8 cellular contexts compared by ENCODE assay signal in genomic region chr22:24247564-24248344, GRCh38. TPM values are rescaled to one million over a fixed set of nuclear protein-coding genes. Genes with fewer than 3 reads are reported as not detected.
DNase-seq lines count a peak whose midpoint lies in the region; ATAC-seq and TF ChIP-seq lines count a peak whose summit lies in the region.

No MANE protein-coding gene starts in this region.

- peak; percentile 70 for TF ChIP-seq EP300 in ovary (IDR thresholded peaks at IDR 0.05)

- H3K4me3 Mint-ChIP-seq in Caco-2 (ENCODE audit: unreplicated experiment), result no peak overlapping the region
- H3K4me3 Mint-ChIP-seq in activated naive CD8-positive, alpha-beta T cell treated with anti-CD3 and anti-CD28 coated beads for 36 hours, result no peak overlapping the region
- H3K4me3 Mint-ChIP-seq in glutamatergic neuron (ENCODE audit: unreplicated experiment), result peak overlapping the region; percentile 11

- H3K4me3 ChIP-seq in Caco-2 (ENCODE audit: low read depth, low read length) (no peak overlapping the region), RWPE2 (ENCODE audit: severe bottlenecking) (no peak overlapping the region), ovary (no peak overlapping the region), uterus (no peak overlapping the region)

- H3K27ac ChIP-seq in RWPE2 (ENCODE audit: poor library complexity, severe bottlenecking) (peak overlapping the region; percentile 58), ovary (peak overlapping the region; percentile 0 to 93), uterus (peak overlapping the region; percentile 85 to 91)

- H3K9me3 Mint-ChIP-seq in Caco-2 (ENCODE audit: unreplicated experiment) (no peaks in the 10 kb centered on the region), glutamatergic neuron (ENCODE audit: unreplicated experiment) (peaks cover 15% of the 10 kb centered on the region)
- no peaks in the 10 kb centered on the region for H3K9me3 Mint-ChIP-seq in activated naive CD8-positive, alpha-beta T cell treated with anti-CD3 and anti-CD28 coated beads for 36 hours

- H3K4me1 Mint-ChIP-seq in Caco-2 (ENCODE audit: low read depth, unreplicated experiment) (peaks cover 13% of the 10 kb centered on the region), glutamatergic neuron (ENCODE audit: low read depth, unreplicated experiment) (peaks cover 13% of the 10 kb centered on the region)
- H3K4me1 Mint-ChIP-seq in activated naive CD8-positive, alpha-beta T cell treated with anti-CD3 and anti-CD28 coated beads for 36 hours, result peaks cover 17% of the 10 kb centered on the region

- DNase-seq in Caco-2 (peak; percentile 85 to 88), HK-2 (ENCODE audit: unreplicated experiment) (peak; percentile 79), RWPE2 (ENCODE audit: low spot score) (peak; percentile 89), glutamatergic neuron (peak; percentile 87), ovary (peak; percentile 94 to 97 (median 96)), uterus (peak; percentile 96 to 97)
- DNase-seq in activated naive CD8-positive, alpha-beta T cell treated with anti-CD3 and anti-CD28 coated beads for 36 hours, result peak; percentile 54

- CTCF ChIA-PET in Caco-2 (lab: Charles Lee), result interaction anchor here (0.6 to 1.4 kb wide), 10 partner anchors 23 to 115 kb away, joined by 3 to 51 read pairs (median 4); partner anchors contain the start of gene SUSD2

- ATAC-seq in RWPE2 (ENCODE audit: low read depth), result peak; percentile 99
- no peak for ATAC-seq in GM18502 (IDR thresholded peaks at IDR 0.05; ENCODE audit: poor library complexity, unreplicated experiment)

- POLR2A ChIA-PET in Caco-2 (lab: Charles Lee), result interaction anchor here (0.6 kb wide), 1 partner anchor 52 kb away, joined by 3 read pairs; no protein-coding TSS in a partner anchor

- H3K27me3 ChIP-seq in Caco-2 (replicated peaks; ENCODE audit: control insufficient read depth, insufficient read depth, low read length) (no peaks in the 10 kb centered on the region), RWPE2 (ENCODE audit: insufficient read depth, poor library complexity, severe bottlenecking) (no peaks in the 10 kb centered on the region), ovary (no peaks in the 10 kb centered on the region), uterus (no peaks in the 10 kb centered on the region)

- TF ChIP-seq CTCF in Caco-2 (IDR thresholded peaks at IDR 0.05; ENCODE audit: insufficient read depth in 1 of 2, low read depth in 1 of 2, low read length in 1 of 2, severe bottlenecking in 1 of 2, unreplicated experiment in 1 of 2) (peak; percentile 89 to 94), RWPE2 (IDR thresholded peaks at IDR 0.05; ENCODE audit: poor library complexity, severe bottlenecking) (peak; percentile 85), glutamatergic neuron (IDR thresholded peaks at IDR 0.05; ENCODE audit: partially characterized antibody, unreplicated experiment) (peak; percentile 78), ovary (IDR thresholded peaks at IDR 0.05) (peak; percentile 76 to 98 (median 98)), uterus (IDR thresholded peaks at IDR 0.05) (peak; percentile 82 to 99 (median 92))

- intact Hi-C loops in Caco-2 (cut with micrococcal nuclease; ENCODE audit: unreplicated experiment) (loop anchor here (1.0 kb wide), 1 partner anchor 58 kb away; no protein-coding TSS in a partner anchor), ovary (cut with DNase I) (loop anchor here in 3 of 4 donors (5.0 kb wide), 3 partner anchors 40 to 60 kb away; no protein-coding TSS in a partner anchor), uterus (cut with DNase I; ENCODE audit: low total_unique reads) (loop anchor here (5.0 kb wide), 1 partner anchor 60 kb away; no protein-coding TSS in a partner anchor)

- H3K36me3 Mint-ChIP-seq in Caco-2 (ENCODE audit: insufficient read depth, unreplicated experiment), result peaks cover 4% of the 10 kb centered on the region
- H3K36me3 Mint-ChIP-seq in activated naive CD8-positive, alpha-beta T cell treated with anti-CD3 and anti-CD28 coated beads for 36 hours, result no peaks in the 10 kb centered on the region
- H3K36me3 Mint-ChIP-seq in glutamatergic neuron (ENCODE audit: unreplicated experiment), result peaks cover 5% of the 10 kb centered on the region

- H3K4me1 ChIP-seq in Caco-2, result 0 out of 2 replicates have a peak, but pooled peaks cover 3% of the 10 kb centered on the region
- H3K4me1 ChIP-seq in RWPE2 (ENCODE audit: insufficient read depth, poor library complexity, severe bottlenecking), result peaks cover 7% of the 10 kb centered on the region
- H3K4me1 ChIP-seq in ovary (ENCODE audit: insufficient read depth), result peaks cover 20% of the 10 kb centered on the region
- H3K4me1 ChIP-seq in uterus, result peaks cover 0 to 13% of the 10 kb centered on the region in 2 donors

- no TSS peak for BruUV-seq in Caco-2 (replicated peaks; lab: Mats Ljungman, UMichigan)

- no peaks in the 10 kb centered on the region for H3K9me3 ChIP-seq in Caco-2
- H3K9me3 ChIP-seq in RWPE2 (ENCODE audit: severe bottlenecking), result no peaks in the 10 kb centered on the region
- H3K9me3 ChIP-seq in ovary, result no peaks in the 10 kb centered on the region
- H3K9me3 ChIP-seq in uterus, result no peaks in the 10 kb centered on the region

- WGBS in ovary, 3 donors, result 19 to 31% (median 22%) methylated on average over 20 to 23 of the region's 23 CpGs

- TF ChIP-seq POLR2A in ovary (IDR thresholded peaks at IDR 0.05) (peak; percentile 13), uterus (IDR thresholded peaks at IDR 0.05) (no peak)

- H3K27me3 Mint-ChIP-seq in Caco-2 (ENCODE audit: insufficient read depth, unreplicated experiment) (no peaks in the 10 kb centered on the region), glutamatergic neuron (ENCODE audit: unreplicated experiment) (peaks cover 18% of the 10 kb centered on the region)
- H3K27me3 Mint-ChIP-seq in activated naive CD8-positive, alpha-beta T cell treated with anti-CD3 and anti-CD28 coated beads for 36 hours, result no peaks in the 10 kb centered on the region

- H3K27ac Mint-ChIP-seq in Caco-2 (ENCODE audit: unreplicated experiment) (no peak overlapping the region), glutamatergic neuron (ENCODE audit: unreplicated experiment) (peak overlapping the region; percentile 52)
- no peak overlapping the region for H3K27ac Mint-ChIP-seq in activated naive CD8-positive, alpha-beta T cell treated with anti-CD3 and anti-CD28 coated beads for 36 hours

- no peaks in the 10 kb centered on the region for H3K36me3 ChIP-seq in Caco-2 (ENCODE audit: control insufficient read depth, insufficient read depth, low read length)
- H3K36me3 ChIP-seq in RWPE2 (ENCODE audit: low read depth), result no peaks in the 10 kb centered on the region
- no peaks in the 10 kb centered on the region for H3K36me3 ChIP-seq in ovary
- H3K36me3 ChIP-seq in uterus, result no peaks in the 10 kb centered on the region

RNA-seq across cellular contexts. Expression of gene GGT5, which starts 2.9 kb away (rescaled TPM):
- total RNA-seq in Caco-2 (2022) (0.51 and 0.66 TPM in 2 replicates), glutamatergic neuron (ENCODE audit: unreplicated experiment) (10.7 TPM), ovary (10 to 100 TPM in 6 of 7 donors, 1 to 10 TPM in 1; 4.6 to 34.0 (median 18.0) TPM), uterus (10 to 100 TPM in 3 of 4 donors, 1 to 10 TPM in 1; 4.1 to 95.9 (median 54.9) TPM)
- total RNA-seq in activated naive CD8-positive, alpha-beta T cell treated with anti-CD3 and anti-CD28 coated beads for 36 hours, result not detected
- 10 to 100 TPM; 24.7 to 32.1 TPM for polyA plus RNA-seq in ovary

RNA-seq across cellular contexts. Expression of gene SPECC1L, which starts 22.9 kb away (rescaled TPM):
- total RNA-seq in Caco-2 (2022) (64.6 and 72.8 TPM in 2 replicates), glutamatergic neuron (ENCODE audit: unreplicated experiment) (173 TPM), ovary (10 to 100 TPM; 22.3 to 94.4 (median 67.9) TPM), uterus (100 to 1,000 TPM in 1 of 4 donors, 10 to 100 TPM in 3; 18.2 to 114 (median 55.3) TPM)
- total RNA-seq in activated naive CD8-positive, alpha-beta T cell treated with anti-CD3 and anti-CD28 coated beads for 36 hours, result 10 to 100 TPM; 46.3 to 47.7 TPM
- polyA plus RNA-seq in ovary, result 10 to 100 TPM; 19.3 to 47.2 TPM
